ENCODE assay signal across 8 cellular contexts in genomic region chr20:59598625-59599310, GRCh38. TPM values are rescaled to one million over a fixed set of nuclear protein-coding genes. Genes with fewer than 3 reads are reported as not detected.
DNase-seq lines count a peak whose midpoint lies in the region; ATAC-seq, FAIRE-seq and TF ChIP-seq lines count a peak whose summit lies in the region.

No MANE protein-coding gene starts in this region.

- FAIRE-seq in RCC 7860 (lab: Jason Lieb, UNC): no peak

- H3K27ac ChIP-seq in upper lobe of left lung: no peak overlapping the region

- ATAC-seq in upper lobe of left lung (ENCODE audit: low FRiP score in 2 of 2) (peak in 1 of 2 donors; percentile 57), GM21737 (IDR thresholded peaks at IDR 0.05; ENCODE audit: unreplicated experiment) (no peak)

- no peaks in the 10 kb centered on the region for H3K9me3 ChIP-seq in upper lobe of left lung

- TF ChIP-seq EP300 in upper lobe of left lung (IDR thresholded peaks at IDR 0.05): no peak

- H3K4me3 ChIP-seq in cardiac fibroblast (replicated peaks in 1 of 2; ENCODE audit: low read depth in 2 of 2, low read length in 2 of 2) (no peak overlapping the region), upper lobe of left lung (no peak overlapping the region)

- no peak for TF ChIP-seq POLR2A in upper lobe of left lung (IDR thresholded peaks at IDR 0.05)

- H3K27me3 ChIP-seq in upper lobe of left lung: peaks cover 0 to 10% (median 0%) of the 10 kb centered on the region in 4 donors

- TF ChIP-seq CTCF in cardiac fibroblast (IDR thresholded peaks at IDR 0.05; ENCODE audit: low read depth, low read length) (peak; percentile 48), upper lobe of left lung (IDR thresholded peaks at IDR 0.05) (peak; percentile 50 to 64 (median 54))

- WGBS in upper lobe of left lung, 2 donors: 4 to 31% methylated on average over 8 to 13 of the region's 13 CpGs

- no peaks in the 10 kb centered on the region for H3K4me1 ChIP-seq in upper lobe of left lung

- DNase-seq in SIG-M5 treated with dmso at 0.1 percent for 504 hours (lab: John Stamatoyannopoulos, UW; ENCODE audit: unreplicated experiment): peak; percentile 23
- DNase-seq in SIG-M5 (lab: John Stamatoyannopoulos, UW): no peak
- peak; percentile 3 for DNase-seq in HS-5 (ENCODE audit: low read depth)
- DNase-seq in RCC 7860 (ENCODE audit: low spot score): peak; percentile 37
- DNase-seq in cardiac fibroblast (ENCODE audit: low read depth in 2 of 2): peak; percentile 4 to 7
- peak; percentile 16 to 44 for DNase-seq in lung microvascular endothelial cell (ENCODE audit: low read depth in 2 of 2)
- peak in 1 of 2 donors; percentile 40 for DNase-seq in upper lobe of left lung

- H3K36me3 ChIP-seq in upper lobe of left lung: no peaks in the 10 kb centered on the region

RNA-seq across cellular contexts. Expression of gene PHACTR3, which starts 5.6 kb away (rescaled TPM):
- total RNA-seq in lung microvascular endothelial cell: 1.6 and 3.1 TPM in 2 replicates
- total RNA-seq in upper lobe of left lung: 10 to 100 TPM in 3 of 6 donors, 1 to 10 TPM in 3; 5.5 to 30.8 (median 11.4) TPM
